ENCODE assay signal across 1 cellular context in genomic region chr20:37941332-37941731, GRCh38.
TF ChIP-seq lines count a peak whose summit lies in the region.

No MANE protein-coding gene starts in this region.

TF ChIP-seq in HepG2, 621 proteins besides CTCF, POLR2A, EP300 and RAD21 (continued from another document and continues in another):
- TF ChIP-seq, protein P1, sequence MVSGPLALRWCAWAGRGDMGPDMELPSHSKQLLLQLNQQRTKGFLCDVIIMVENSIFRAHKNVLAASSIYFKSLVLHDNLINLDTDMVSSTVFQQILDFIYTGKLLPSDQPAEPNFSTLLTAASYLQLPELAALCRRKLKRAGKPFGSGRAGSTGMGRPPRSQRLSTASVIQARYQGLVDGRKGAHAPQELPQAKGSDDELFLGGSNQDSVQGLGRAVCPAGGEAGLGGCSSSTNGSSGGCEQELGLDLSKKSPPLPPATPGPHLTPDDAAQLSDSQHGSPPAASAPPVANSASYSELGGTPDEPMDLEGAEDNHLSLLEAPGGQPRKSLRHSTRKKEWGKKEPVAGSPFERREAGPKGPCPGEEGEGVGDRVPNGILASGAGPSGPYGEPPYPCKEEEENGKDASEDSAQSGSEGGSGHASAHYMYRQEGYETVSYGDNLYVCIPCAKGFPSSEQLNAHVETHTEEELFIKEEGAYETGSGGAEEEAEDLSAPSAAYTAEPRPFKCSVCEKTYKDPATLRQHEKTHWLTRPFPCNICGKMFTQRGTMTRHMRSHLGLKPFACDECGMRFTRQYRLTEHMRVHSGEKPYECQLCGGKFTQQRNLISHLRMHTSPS (CRISPR knock-in tag; IDR thresholded peaks at IDR 0.05; ENCODE audit: low read depth): peak; percentile 30; the same call in 1 of the 2 replicates
- TF ChIP-seq, protein P2, sequence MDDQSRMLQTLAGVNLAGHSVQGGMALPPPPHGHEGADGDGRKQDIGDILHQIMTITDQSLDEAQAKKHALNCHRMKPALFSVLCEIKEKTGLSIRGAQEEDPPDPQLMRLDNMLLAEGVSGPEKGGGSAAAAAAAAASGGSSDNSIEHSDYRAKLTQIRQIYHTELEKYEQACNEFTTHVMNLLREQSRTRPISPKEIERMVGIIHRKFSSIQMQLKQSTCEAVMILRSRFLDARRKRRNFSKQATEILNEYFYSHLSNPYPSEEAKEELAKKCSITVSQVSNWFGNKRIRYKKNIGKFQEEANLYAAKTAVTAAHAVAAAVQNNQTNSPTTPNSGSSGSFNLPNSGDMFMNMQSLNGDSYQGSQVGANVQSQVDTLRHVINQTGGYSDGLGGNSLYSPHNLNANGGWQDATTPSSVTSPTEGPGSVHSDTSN (CRISPR knock-in tag; IDR thresholded peaks at IDR 0.05; ENCODE audit: borderline replicate concordance): no peak
- TF ChIP-seq ZNF644 (CRISPR knock-in tag; IDR thresholded peaks at IDR 0.05; ENCODE audit: low read depth) (no peak), CERS6 (CRISPR knock-in tag; IDR thresholded peaks at IDR 0.05) (no peak), ZBTB2 (CRISPR knock-in tag; IDR thresholded peaks at IDR 0.05; ENCODE audit: low read depth) (no peak), ATM (IDR thresholded peaks at IDR 0.05; ENCODE audit: borderline replicate concordance) (no peak), ZNF333 (CRISPR knock-in tag; IDR thresholded peaks at IDR 0.05; ENCODE audit: borderline replicate concordance) (0 out of 2 replicates have a peak, but pooled peaks have one; percentile 21), AHR (CRISPR knock-in tag; IDR thresholded peaks at IDR 0.05) (peak; percentile 61; the same call in 1 of the 2 replicates), ZC3H4 (CRISPR knock-in tag; IDR thresholded peaks at IDR 0.05; ENCODE audit: borderline replicate concordance) (no peak), UBTF (CRISPR knock-in tag; IDR thresholded peaks at IDR 0.05) (no peak), IKZF1 (IDR thresholded peaks at IDR 0.05) (no peak), PAXIP1 (CRISPR knock-in tag; conservative IDR thresholded peaks at IDR 0.05) (no peak), SIN3B (IDR thresholded peaks at IDR 0.05; ENCODE audit: low read length) (no peak), ZNF430 (CRISPR knock-in tag; IDR thresholded peaks at IDR 0.05) (no peak), HES4 (CRISPR knock-in tag; IDR thresholded peaks at IDR 0.05; ENCODE audit: borderline replicate concordance) (no peak), SAP130 (CRISPR knock-in tag; IDR thresholded peaks at IDR 0.05; ENCODE audit: low read depth) (no peak), ADNP (CRISPR knock-in tag; IDR thresholded peaks at IDR 0.05) (no peak), ZNF468 (CRISPR knock-in tag; IDR thresholded peaks at IDR 0.05) (no peak), ZEB1 (IDR thresholded peaks at IDR 0.05; ENCODE audit: insufficient replicate concordance, low read depth) (no peak), ZBTB4 (CRISPR knock-in tag; IDR thresholded peaks at IDR 0.05; ENCODE audit: borderline replicate concordance) (no peak), PREB (CRISPR knock-in tag; IDR thresholded peaks at IDR 0.05) (no peak), SMAD3 (CRISPR knock-in tag; IDR thresholded peaks at IDR 0.05) (no peak), ZSCAN21 (CRISPR knock-in tag; IDR thresholded peaks at IDR 0.05; ENCODE audit: borderline replicate concordance) (no peak), PITX1 (CRISPR knock-in tag; IDR thresholded peaks at IDR 0.05) (no peak), CHD4 (IDR thresholded peaks at IDR 0.05; ENCODE audit: borderline replicate concordance, low read length) (no peak), MAZ (IDR thresholded peaks at IDR 0.05; ENCODE audit: borderline replicate concordance, low read depth, low read length) (0 out of 2 replicates have a peak, but pooled peaks have one; percentile 56), MAZ (CRISPR knock-in tag; IDR thresholded peaks at IDR 0.05; ENCODE audit: low read depth) (no peak)
- TF ChIP-seq, protein P3, sequence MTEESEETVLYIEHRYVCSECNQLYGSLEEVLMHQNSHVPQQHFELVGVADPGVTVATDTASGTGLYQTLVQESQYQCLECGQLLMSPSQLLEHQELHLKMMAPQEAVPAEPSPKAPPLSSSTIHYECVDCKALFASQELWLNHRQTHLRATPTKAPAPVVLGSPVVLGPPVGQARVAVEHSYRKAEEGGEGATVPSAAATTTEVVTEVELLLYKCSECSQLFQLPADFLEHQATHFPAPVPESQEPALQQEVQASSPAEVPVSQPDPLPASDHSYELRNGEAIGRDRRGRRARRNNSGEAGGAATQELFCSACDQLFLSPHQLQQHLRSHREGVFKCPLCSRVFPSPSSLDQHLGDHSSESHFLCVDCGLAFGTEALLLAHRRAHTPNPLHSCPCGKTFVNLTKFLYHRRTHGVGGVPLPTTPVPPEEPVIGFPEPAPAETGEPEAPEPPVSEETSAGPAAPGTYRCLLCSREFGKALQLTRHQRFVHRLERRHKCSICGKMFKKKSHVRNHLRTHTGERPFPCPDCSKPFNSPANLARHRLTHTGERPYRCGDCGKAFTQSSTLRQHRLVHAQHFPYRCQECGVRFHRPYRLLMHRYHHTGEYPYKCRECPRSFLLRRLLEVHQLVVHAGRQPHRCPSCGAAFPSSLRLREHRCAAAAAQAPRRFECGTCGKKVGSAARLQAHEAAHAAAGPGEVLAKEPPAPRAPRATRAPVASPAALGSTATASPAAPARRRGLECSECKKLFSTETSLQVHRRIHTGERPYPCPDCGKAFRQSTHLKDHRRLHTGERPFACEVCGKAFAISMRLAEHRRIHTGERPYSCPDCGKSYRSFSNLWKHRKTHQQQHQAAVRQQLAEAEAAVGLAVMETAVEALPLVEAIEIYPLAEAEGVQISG (CRISPR knock-in tag; IDR thresholded peaks at IDR 0.05): peak; percentile 54
- TF ChIP-seq, protein P4, sequence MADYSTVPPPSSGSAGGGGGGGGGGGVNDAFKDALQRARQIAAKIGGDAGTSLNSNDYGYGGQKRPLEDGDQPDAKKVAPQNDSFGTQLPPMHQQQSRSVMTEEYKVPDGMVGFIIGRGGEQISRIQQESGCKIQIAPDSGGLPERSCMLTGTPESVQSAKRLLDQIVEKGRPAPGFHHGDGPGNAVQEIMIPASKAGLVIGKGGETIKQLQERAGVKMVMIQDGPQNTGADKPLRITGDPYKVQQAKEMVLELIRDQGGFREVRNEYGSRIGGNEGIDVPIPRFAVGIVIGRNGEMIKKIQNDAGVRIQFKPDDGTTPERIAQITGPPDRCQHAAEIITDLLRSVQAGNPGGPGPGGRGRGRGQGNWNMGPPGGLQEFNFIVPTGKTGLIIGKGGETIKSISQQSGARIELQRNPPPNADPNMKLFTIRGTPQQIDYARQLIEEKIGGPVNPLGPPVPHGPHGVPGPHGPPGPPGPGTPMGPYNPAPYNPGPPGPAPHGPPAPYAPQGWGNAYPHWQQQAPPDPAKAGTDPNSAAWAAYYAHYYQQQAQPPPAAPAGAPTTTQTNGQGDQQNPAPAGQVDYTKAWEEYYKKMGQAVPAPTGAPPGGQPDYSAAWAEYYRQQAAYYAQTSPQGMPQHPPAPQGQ (CRISPR knock-in tag; IDR thresholded peaks at IDR 0.05; ENCODE audit: borderline replicate concordance): no peak
- TF ChIP-seq, protein P5, sequence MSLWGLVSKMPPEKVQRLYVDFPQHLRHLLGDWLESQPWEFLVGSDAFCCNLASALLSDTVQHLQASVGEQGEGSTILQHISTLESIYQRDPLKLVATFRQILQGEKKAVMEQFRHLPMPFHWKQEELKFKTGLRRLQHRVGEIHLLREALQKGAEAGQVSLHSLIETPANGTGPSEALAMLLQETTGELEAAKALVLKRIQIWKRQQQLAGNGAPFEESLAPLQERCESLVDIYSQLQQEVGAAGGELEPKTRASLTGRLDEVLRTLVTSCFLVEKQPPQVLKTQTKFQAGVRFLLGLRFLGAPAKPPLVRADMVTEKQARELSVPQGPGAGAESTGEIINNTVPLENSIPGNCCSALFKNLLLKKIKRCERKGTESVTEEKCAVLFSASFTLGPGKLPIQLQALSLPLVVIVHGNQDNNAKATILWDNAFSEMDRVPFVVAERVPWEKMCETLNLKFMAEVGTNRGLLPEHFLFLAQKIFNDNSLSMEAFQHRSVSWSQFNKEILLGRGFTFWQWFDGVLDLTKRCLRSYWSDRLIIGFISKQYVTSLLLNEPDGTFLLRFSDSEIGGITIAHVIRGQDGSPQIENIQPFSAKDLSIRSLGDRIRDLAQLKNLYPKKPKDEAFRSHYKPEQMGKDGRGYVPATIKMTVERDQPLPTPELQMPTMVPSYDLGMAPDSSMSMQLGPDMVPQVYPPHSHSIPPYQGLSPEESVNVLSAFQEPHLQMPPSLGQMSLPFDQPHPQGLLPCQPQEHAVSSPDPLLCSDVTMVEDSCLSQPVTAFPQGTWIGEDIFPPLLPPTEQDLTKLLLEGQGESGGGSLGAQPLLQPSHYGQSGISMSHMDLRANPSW (CRISPR knock-in tag; IDR thresholded peaks at IDR 0.05; ENCODE audit: borderline replicate concordance): no peak
